2 cellular contexts compared by ENCODE assay signal in the genomic region with DNA sequence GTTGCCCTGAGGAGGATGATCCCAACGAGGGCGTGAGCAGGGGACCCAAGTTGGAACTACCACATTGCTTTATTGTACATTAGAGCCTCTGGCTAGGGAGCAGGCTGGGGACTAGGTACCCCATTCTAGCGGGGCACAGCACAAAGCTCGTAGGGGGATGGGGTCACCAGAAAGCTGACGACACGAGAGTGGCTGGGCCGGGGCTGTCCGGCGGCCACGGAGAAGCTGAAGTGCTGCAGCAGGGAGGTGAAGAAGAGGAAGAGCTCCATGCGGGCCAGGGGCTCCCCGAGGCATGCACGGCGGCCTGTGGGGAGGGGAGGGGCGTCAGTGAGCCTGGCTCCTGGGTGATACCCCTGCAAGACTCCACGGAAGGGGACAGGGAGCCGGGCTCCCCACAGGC. TPM values are rescaled to one million over a fixed set of nuclear protein-coding genes. Genes with fewer than 3 reads are reported as not detected.
"Had no signal": no experiment of that assay in that cellular context is flagged by ENCODE, and none has a peak within 500 bp of the region (broad histone marks: within the 10 kb centered on the region; RNA-seq: fewer than 3 reads in every experiment).

No MANE protein-coding gene starts in this region.

RNA-seq across cellular contexts. Expression of a gene that starts 9.5 kb away (rescaled TPM):
- total RNA-seq: GM23248, H4 had no signal
